20 cellular contexts compared by ENCODE assay signal in the genomic region with DNA sequence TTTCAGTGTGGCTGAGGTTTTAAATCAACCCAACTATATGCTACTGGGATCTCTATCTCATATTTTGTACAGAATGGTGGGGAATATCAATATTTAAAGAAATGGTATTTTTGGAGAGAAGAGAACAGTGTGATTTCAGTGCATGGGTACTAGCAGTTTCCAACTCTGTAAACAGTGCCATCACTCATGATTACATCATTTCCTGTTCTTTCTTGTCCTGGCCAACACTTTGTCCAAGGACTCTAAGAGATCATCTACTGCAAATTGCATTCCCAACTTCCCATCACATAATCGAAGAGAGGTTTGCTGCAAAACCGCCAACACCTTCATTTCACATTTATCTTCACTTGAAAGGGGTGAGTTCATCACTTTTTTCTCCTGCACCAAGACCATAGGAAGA.
DNase-seq lines count a peak whose midpoint lies in the region; ATAC-seq, FAIRE-seq and TF ChIP-seq lines count a peak whose summit lies in the region.
"Had no signal": no experiment of that assay in that cellular context is flagged by ENCODE, and none has a peak within 500 bp of the region (broad histone marks: within the 10 kb centered on the region; RNA-seq: fewer than 3 reads in every experiment).

No MANE protein-coding gene starts in this region.

- no peaks in the 10 kb centered on the region for H3K79me2 ChIP-seq in HCT116 (ENCODE audit: insufficient read depth, low read length)

- no peak for ATAC-seq in HCT116
- ATAC-seq: activated CD4-positive, CD25-positive, alpha-beta regulatory T cell treated with anti-CD3 and anti-CD28 coated beads, Interleukin-2, amount 50 U/mL, for 24 hours; heart right ventricle; natural killer cell treated with Interleukin-12 subunit alpha and Interleukin-12 subunit beta and Interleukin-15 and Interleukin-18, amount 100 ng/mL, for 72 hours had no signal

- DNase-seq in DMS153 treated with DMSO at 0.1 percent for 48 hours (lab: John Stamatoyannopoulos, UW; ENCODE audit: unreplicated experiment) (peak; percentile 58), HCT116 (ENCODE audit: low read depth, low spot score) (no peak), bronchial epithelial cell (ENCODE audit: low read depth) (peak; percentile 50), lung microvascular endothelial cell (ENCODE audit: low read depth in 2 of 2) (peak; percentile 28 to 31), KG1 (lab: John Stamatoyannopoulos, UW) (no peak), Kasumi-1 (lab: John Stamatoyannopoulos, UW) (no peak), glomerular visceral epithelial cell (ENCODE audit: extremely low spot score) (no peak)
- DNase-seq: activated naive CD8-positive, alpha-beta T cell treated with anti-CD3 and anti-CD28 coated beads, Interleukin-2, amount 10 ng/mL, durations not matched to agents 7 days and 5 days; heart right ventricle; NCI-H187 treated with DMSO at 0.1 percent for 48 hours; NCI-H524 treated with DMSO at 0.1 percent for 48 hours; OCI-M1; posterior cingulate gyrus; stimulated activated CD4-positive, alpha-beta T cell treated with anti-CD3 and anti-CD28 coated beads, Interleukin-4, amount 100 ng/mL, for 24 hours had no signal

- H3K36me3 ChIP-seq in HCT116 (ENCODE audit: control insufficient read depth in 1 of 2, insufficient read depth in 2 of 2, low read length in 2 of 2): no peaks in the 10 kb centered on the region
- H3K36me3 ChIP-seq in bronchial epithelial cell (ENCODE audit: control insufficient read depth, insufficient read depth, low read length): no peaks in the 10 kb centered on the region
- H3K36me3 ChIP-seq: BLaER1 treated with 17β-estradiol and CSF1 and Interleukin-3, amounts not matched to agents 10 nM and 100 nM; heart right ventricle; vagina had no signal

- no peak overlapping the region for H3K27ac ChIP-seq in HCT116 (ENCODE audit: low read depth, low read length)
- H3K27ac ChIP-seq: BLaER1 treated with 17β-estradiol and CSF1 and Interleukin-3, amounts not matched to agents 10 nM and 100 nM; heart right ventricle; skin epidermis; vagina had no signal

- H3K9me2 ChIP-seq in HCT116 (ENCODE audit: insufficient read depth): no peaks in the 10 kb centered on the region

- no TSS peak for BruUV-seq in HCT116 (replicated peaks; lab: Mats Ljungman, UMichigan)

- no peaks in the 10 kb centered on the region for H4K20me1 ChIP-seq in HCT116 (ENCODE audit: insufficient read depth)
- H4K20me1 ChIP-seq: BLaER1 treated with 17β-estradiol and CSF1 and Interleukin-3, amounts not matched to agents 10 nM and 100 nM had no signal

- TF ChIP-seq POLR2A in HCT116 (IDR thresholded peaks at IDR 0.05; ENCODE audit: borderline replicate concordance, extremely low read depth, insufficient read depth, insufficient read length): no peak

- no peaks in the 10 kb centered on the region for H3K9me3 ChIP-seq in HCT116 (ENCODE audit: control insufficient read depth in 1 of 2, insufficient read depth in 1 of 2, low read depth in 1 of 2, low read length in 2 of 2)
- H3K9me3 ChIP-seq: vagina had no signal

- POLR2A ChIA-PET in HCT116 (lab: Charles Lee): no interaction called here

- intact Hi-C loops in HCT116 (cut with micrococcal nuclease): no loop called here

- peaks cover 27% of the 10 kb centered on the region for H3K27me3 ChIP-seq in HCT116 (ENCODE audit: insufficient read depth, low read length)
- H3K27me3 ChIP-seq in bronchial epithelial cell (ENCODE audit: control insufficient read depth, insufficient read depth, low read length): no peaks in the 10 kb centered on the region
- H3K27me3 ChIP-seq: BLaER1 treated with 17β-estradiol and CSF1 and Interleukin-3, amounts not matched to agents 10 nM and 100 nM; heart right ventricle; vagina had no signal

- CTCF ChIA-PET in HCT116 (lab: Charles Lee): no interaction called here

- no peak for FAIRE-seq in bronchial epithelial cell (lab: Jason Lieb, UNC)
- FAIRE-seq: islet of Langerhans had no signal

- no peaks in the 10 kb centered on the region for H3K4me1 ChIP-seq in HCT116 (ENCODE audit: control insufficient read depth in 1 of 2, insufficient read depth in 2 of 2, low read length in 2 of 2)
- H3K4me1 ChIP-seq: BLaER1 treated with 17β-estradiol and CSF1 and Interleukin-3, amounts not matched to agents 10 nM and 100 nM; heart right ventricle; vagina had no signal

- RAD21 ChIA-PET in HCT116 (lab: Charles Lee; ENCODE audit: low non-redundant PET in 1 of 2, low total read pairs in 2 of 2, uncharacterized antibody in 2 of 2, unreplicated experiment in 2 of 2): no interaction called here

- TF ChIP-seq RAD21 in HCT116 (IDR thresholded peaks at IDR 0.05; ENCODE audit: low read depth): no peak

- no peak overlapping the region for H3K4me2 ChIP-seq in HCT116 (ENCODE audit: low read length)
- H3K4me2 ChIP-seq: BLaER1 treated with 17β-estradiol and CSF1 and Interleukin-3, amounts not matched to agents 10 nM and 100 nM had no signal

- TF ChIP-seq CTCF in HCT116 (IDR thresholded peaks at IDR 0.05 in 2 of 3, conservative IDR thresholded peaks at IDR 0.05 in 1 of 3; ENCODE audit: borderline replicate concordance in 1 of 3, insufficient read depth in 1 of 3, low read depth in 2 of 3, low read length in 2 of 3) (no peak), bronchial epithelial cell (IDR thresholded peaks at IDR 0.05; ENCODE audit: insufficient read depth, low read length, severe bottlenecking) (no peak)

- no peak overlapping the region for H2AFZ ChIP-seq in HCT116 (ENCODE audit: low read depth, low read length, poor library complexity, severe bottlenecking)

- no peak overlapping the region for H3K4me3 ChIP-seq in HCT116 (replicated peaks in 1 of 2; ENCODE audit: low read depth in 1 of 2, low read length in 2 of 2)
- no peak overlapping the region for H3K4me3 ChIP-seq in bronchial epithelial cell (ENCODE audit: low read depth, low read length)
- H3K4me3 ChIP-seq: BLaER1 treated with 17β-estradiol and CSF1 and Interleukin-3, amounts not matched to agents 10 nM and 100 nM; heart right ventricle; skin epidermis; vagina had no signal

- H3K9ac ChIP-seq in HCT116 (ENCODE audit: low read length): no peak overlapping the region
- H3K9ac ChIP-seq: BLaER1 treated with 17β-estradiol and CSF1 and Interleukin-3, amounts not matched to agents 10 nM and 100 nM had no signal

TF ChIP-seq in HCT116, 20 proteins besides CTCF, POLR2A, EP300 and RAD21:
- TF ChIP-seq POLR2AphosphoS5 (IDR thresholded peaks at IDR 0.05; ENCODE audit: low read depth, low read length) (no peak), EZH2 (IDR thresholded peaks at IDR 0.05) (no peak), ELF1 (IDR thresholded peaks at IDR 0.05; ENCODE audit: borderline replicate concordance, low read depth) (no peak), FOSL1 (IDR thresholded peaks at IDR 0.05; ENCODE audit: low read depth) (0 out of 2 replicates have a peak, but pooled peaks have one; percentile 10), TCF7L2 (IDR thresholded peaks at IDR 0.05; ENCODE audit: borderline replicate concordance, extremely low read depth, insufficient read depth, insufficient read length) (no peak), YY1 (IDR thresholded peaks at IDR 0.05; ENCODE audit: extremely low read depth, insufficient replicate concordance, low read depth, low read length) (no peak)
- TF ChIP-seq, protein P1, sequence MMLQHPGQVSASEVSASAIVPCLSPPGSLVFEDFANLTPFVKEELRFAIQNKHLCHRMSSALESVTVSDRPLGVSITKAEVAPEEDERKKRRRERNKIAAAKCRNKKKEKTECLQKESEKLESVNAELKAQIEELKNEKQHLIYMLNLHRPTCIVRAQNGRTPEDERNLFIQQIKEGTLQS (IDR thresholded peaks at IDR 0.05): no peak

Comparison
In these comparisons a context has a peak if more than half of its experiments do, and no peak if none do; other contexts are left out.
1. DNase-seq: peak in DMS153 treated with DMSO at 0.1 percent for 48 hours (single experiment), bronchial epithelial cell (single experiment) and lung microvascular endothelial cell (2 of 2); none in HCT116 (single experiment), KG1 (single experiment), Kasumi-1 (0 of 2) and glomerular visceral epithelial cell (single experiment).